ENCODE assay signal across 15 cellular contexts in the genomic region with DNA sequence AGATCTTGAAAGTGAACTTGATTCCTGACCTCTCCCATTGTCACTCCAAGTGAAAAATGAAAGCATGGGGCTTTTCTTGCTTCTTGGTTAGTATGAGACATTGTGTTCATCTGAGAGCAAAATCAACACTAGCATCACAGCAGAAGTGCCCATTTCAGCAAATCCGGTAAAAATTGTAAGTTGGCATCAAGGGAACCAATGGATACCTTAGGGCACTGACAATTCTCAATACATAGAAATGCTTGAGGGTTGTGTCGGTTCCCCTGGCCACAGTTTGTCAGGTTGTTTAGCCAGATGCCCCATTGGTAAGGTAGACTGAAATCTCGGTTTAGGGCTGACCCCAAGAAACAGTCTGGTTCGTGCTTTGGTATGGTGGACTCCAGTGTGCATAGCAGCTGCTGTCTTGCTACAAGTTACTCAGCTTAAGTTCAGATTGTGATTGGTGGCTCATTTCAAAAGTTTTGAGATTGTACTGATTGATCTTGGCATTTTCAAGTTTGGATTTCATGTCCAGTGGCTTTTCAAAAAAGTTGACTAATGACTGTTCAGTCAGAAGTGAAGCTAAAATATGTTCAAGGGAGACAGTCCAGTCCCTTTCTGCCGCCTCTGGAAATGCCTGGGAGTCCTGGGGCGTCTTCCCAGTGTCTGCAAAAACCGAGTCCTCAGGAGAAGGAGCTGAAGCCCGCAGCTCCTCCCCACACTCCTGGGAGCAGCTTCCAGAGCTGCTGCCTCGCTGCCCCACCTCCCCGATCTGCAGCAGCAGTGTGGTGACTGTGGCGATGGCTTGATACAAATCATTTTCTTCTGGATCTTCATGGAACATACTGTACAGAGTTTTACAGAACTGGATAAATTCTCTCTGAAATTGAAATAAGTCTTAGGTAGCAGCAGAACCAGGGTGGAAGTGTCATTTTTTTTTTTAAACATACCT. TPM values are rescaled to one million over a fixed set of nuclear protein-coding genes. Genes with fewer than 3 reads are reported as not detected.
DNase-seq lines count a peak whose midpoint lies in the region; ATAC-seq, FAIRE-seq and TF ChIP-seq lines count a peak whose summit lies in the region.
"Had no signal": no experiment of that assay in that cellular context is flagged by ENCODE, and none has a peak within 500 bp of the region (broad histone marks: within the 10 kb centered on the region; RNA-seq: fewer than 3 reads in every experiment).

No MANE protein-coding gene starts in this region.

- RAD21 ChIA-PET in GM12878 (lab: Charles Lee; ENCODE audit: unreplicated experiment) = no interaction called here

- BruUV-seq in GM12878 (replicated peaks; lab: Mats Ljungman, UMichigan) = TSS peak; percentile 61

- H3K4me3 Mint-ChIP-seq in activated naive CD4-positive, alpha-beta T cell treated with anti-CD3 and anti-CD28 coated beads for 36 hours = no peak overlapping the region
- H3K4me3 Mint-ChIP-seq: activated naive CD8-positive, alpha-beta T cell treated with anti-CD3 and anti-CD28 coated beads, Interleukin-2, amount 10 ng/mL, durations not matched to agents 7 days and 5 days had no signal

- POLR2A ChIA-PET in GM12878 (lab: Charles Lee) = interaction anchor here (1.1 to 1.3 kb wide), 2 partner anchors 297 to 299 kb away, joined by 3 read pairs; no protein-coding TSS in a partner anchor

- H3K27me3 Mint-ChIP-seq in activated naive CD4-positive, alpha-beta T cell treated with anti-CD3 and anti-CD28 coated beads for 36 hours (ENCODE audit: low read depth) = no peaks in the 10 kb centered on the region
- H3K27me3 Mint-ChIP-seq: activated naive CD8-positive, alpha-beta T cell treated with anti-CD3 and anti-CD28 coated beads, Interleukin-2, amount 10 ng/mL, durations not matched to agents 7 days and 5 days had no signal

- H4K20me1 ChIP-seq in GM12878 (ENCODE audit: control insufficient read depth, insufficient read depth) = peaks cover 4% of the 10 kb centered on the region

- no peak overlapping the region for H2AFZ ChIP-seq in GM12878 (ENCODE audit: control insufficient read depth, low read depth, low read length)
- H2AFZ ChIP-seq in parathyroid adenoma = no peak overlapping the region

- H3K4me2 ChIP-seq in GM12878 (ENCODE audit: control insufficient read depth, insufficient read depth) (peak overlapping the region; percentile 22), parathyroid adenoma (ENCODE audit: low read length) (no peak overlapping the region)

- peaks cover 25% of the 10 kb centered on the region for H3K4me1 ChIP-seq in GM12878 (ENCODE audit: control insufficient read depth, insufficient read depth, low read length)
- peaks cover 13% of the 10 kb centered on the region for H3K4me1 ChIP-seq in parathyroid adenoma
- no peaks in the 10 kb centered on the region for H3K4me1 ChIP-seq in colonic mucosa
- peaks cover 13% of the 10 kb centered on the region for H3K4me1 ChIP-seq in mucosa of descending colon (ENCODE audit: low read depth)
- H3K4me1 ChIP-seq: BE2C had no signal

- H3K27ac Mint-ChIP-seq in activated naive CD4-positive, alpha-beta T cell treated with anti-CD3 and anti-CD28 coated beads for 36 hours = peak overlapping the region; percentile 53
- H3K27ac Mint-ChIP-seq: activated naive CD8-positive, alpha-beta T cell treated with anti-CD3 and anti-CD28 coated beads, Interleukin-2, amount 10 ng/mL, durations not matched to agents 7 days and 5 days had no signal

- SMC1A ChIA-PET in GM12878 (lab: Charles Lee; ENCODE audit: uncharacterized antibody, unreplicated experiment) = interaction anchor here (1.3 to 1.6 kb wide), 2 partner anchors 143 to 397 kb away, joined by 3 to 4 read pairs; no protein-coding TSS in a partner anchor

- intact Hi-C loops in activated naive CD4-positive, alpha-beta T cell treated with anti-CD3 and anti-CD28 coated beads for 36 hours (cut with micrococcal nuclease) = no loop called here
- intact Hi-C loops in GM12878 (cut with micrococcal nuclease; ENCODE audit: unreplicated experiment) (no loop called here), colonic mucosa (cut with DNase I) (no loop called here), mucosa of descending colon (cut with DNase I, micrococcal nuclease) (no loop called here)

- TF ChIP-seq CTCF in GM12878 (IDR thresholded peaks at IDR 0.05 in 2 of 3, conservative IDR thresholded peaks at IDR 0.05 in 1 of 3; ENCODE audit: control insufficient read depth in 2 of 3, extremely low read depth in 1 of 3, insufficient read depth in 1 of 3, low read depth in 3 of 3, low read length in 3 of 3) (no peak), parathyroid adenoma (IDR thresholded peaks at IDR 0.05) (no peak), colonic mucosa (IDR thresholded peaks at IDR 0.05) (no peak), mucosa of descending colon (IDR thresholded peaks at IDR 0.05) (no peak)

- H3K27ac ChIP-seq in GM12878 (ENCODE audit: control insufficient read depth, insufficient read depth) (no peak overlapping the region), parathyroid adenoma (peak overlapping the region; percentile 42), colonic mucosa (no peak overlapping the region)

- no peak for DNase-seq in activated naive CD4-positive, alpha-beta T cell treated with anti-CD3 and anti-CD28 coated beads for 36 hours
- DNase-seq in activated naive CD4-positive, alpha-beta T cell treated with Interleukin-2 at 50 U/mL for 16 hours = no peak
- DNase-seq in LoVo (ENCODE audit: low spot score) (peak; percentile 15), GM12878 (ENCODE audit: low read depth, low spot score) (no peak), colonic mucosa (no peak), mucosa of descending colon (no peak)
- DNase-seq: activated naive CD8-positive, alpha-beta T cell treated with anti-CD3 and anti-CD28 coated beads, Interleukin-2, amount 10 ng/mL, durations not matched to agents 7 days and 5 days; BE2C; NCI-H69; stimulated activated CD4-positive, alpha-beta T cell treated with anti-CD3 and anti-CD28 coated beads, Interleukin-1b, Interleukin-23, amount 100 ng/mL, for 48 hours; substantia nigra; T1000 had no signal

- H3K79me2 ChIP-seq in GM12878 (ENCODE audit: control insufficient read depth, insufficient read depth, low read length) = peaks cover 45% of the 10 kb centered on the region
- no peaks in the 10 kb centered on the region for H3K79me2 ChIP-seq in parathyroid adenoma

- H3K9ac ChIP-seq in GM12878 (ENCODE audit: control insufficient read depth, insufficient read depth, low read length) (no peak overlapping the region), parathyroid adenoma (no peak overlapping the region), colonic mucosa (ENCODE audit: low read depth in 2 of 2, low read length in 2 of 2) (no peak overlapping the region)

- H3K4me1 Mint-ChIP-seq in activated naive CD4-positive, alpha-beta T cell treated with anti-CD3 and anti-CD28 coated beads for 36 hours (ENCODE audit: low read depth) = peaks cover 71% of the 10 kb centered on the region

- peak; percentile 47; the same call in 1 of the 2 replicates for TF ChIP-seq POLR2A in GM12878 (IDR thresholded peaks at IDR 0.05; ENCODE audit: low read depth, low read length)

- H3K4me3 ChIP-seq in GM12878 = no peak overlapping the region
- H3K4me3 ChIP-seq in parathyroid adenoma (ENCODE audit: low read depth, low read length) = no peak overlapping the region
- no peak overlapping the region for H3K4me3 ChIP-seq in colonic mucosa
- no peak overlapping the region for H3K4me3 ChIP-seq in mucosa of descending colon

- H3K27me3 ChIP-seq in GM12878 (replicated peaks in 1 of 2; ENCODE audit: control insufficient read depth in 2 of 2, insufficient read depth in 2 of 2, low read length in 1 of 2) (no peaks in the 10 kb centered on the region), parathyroid adenoma (ENCODE audit: control insufficient read depth, insufficient read depth, low read length) (no peaks in the 10 kb centered on the region), colonic mucosa (no peaks in the 10 kb centered on the region)
- H3K27me3 ChIP-seq: BE2C had no signal

- H3K36me3 ChIP-seq in GM12878 (ENCODE audit: control insufficient read depth in 2 of 2, insufficient read depth in 2 of 2, low read length in 1 of 2) = peaks cover 17 to 44% of the 10 kb centered on the region in 2 experiments
- H3K36me3 ChIP-seq in parathyroid adenoma (ENCODE audit: control insufficient read depth, insufficient read depth, low read length) = no peaks in the 10 kb centered on the region
- peaks cover 30% of the 10 kb centered on the region for H3K36me3 ChIP-seq in colonic mucosa
- peaks cover 16% of the 10 kb centered on the region for H3K36me3 ChIP-seq in mucosa of descending colon (ENCODE audit: low read depth)

- CTCF ChIA-PET in activated naive CD4-positive, alpha-beta T cell treated with anti-CD3 and anti-CD28 coated beads for 36 hours (lab: Charles Lee) = interaction anchor here (1.0 kb wide), 1 partner anchor 198 kb away, joined by 4 read pairs; no protein-coding TSS in a partner anchor
- CTCF ChIA-PET in GM12878 (lab: Yijun Ruan, JAX) = interaction anchor here (0.7 kb wide), 1 partner anchor 244 kb away, joined by 3 read pairs; no protein-coding TSS in a partner anchor

- H3K36me3 Mint-ChIP-seq in activated naive CD4-positive, alpha-beta T cell treated with anti-CD3 and anti-CD28 coated beads for 36 hours (ENCODE audit: low read depth) = peaks cover 68% of the 10 kb centered on the region

- H3K9me3 Mint-ChIP-seq in activated naive CD4-positive, alpha-beta T cell treated with anti-CD3 and anti-CD28 coated beads for 36 hours = no peaks in the 10 kb centered on the region
- H3K9me3 Mint-ChIP-seq: activated naive CD8-positive, alpha-beta T cell treated with anti-CD3 and anti-CD28 coated beads, Interleukin-2, amount 10 ng/mL, durations not matched to agents 7 days and 5 days had no signal

- FAIRE-seq in GM12878 (lab: Jason Lieb, UNC) = no peak
- FAIRE-seq: endometrium had no signal

- TF ChIP-seq EP300 in GM12878 (IDR thresholded peaks at IDR 0.05; ENCODE audit: borderline replicate concordance in 1 of 2, control insufficient read depth in 1 of 2, low read depth in 2 of 2, low read length in 2 of 2) = no peak

- peak; percentile 22 for ATAC-seq in GM12878
- ATAC-seq in mucosa of descending colon = no peak
- ATAC-seq in GM18502 (IDR thresholded peaks at IDR 0.05; ENCODE audit: poor library complexity, unreplicated experiment) = no peak

- 75% methylated on average over 11 of the region's 11 CpGs for WGBS in GM12878 (ENCODE audit: insufficient coverage, insufficient replicate concordance, low lambda C conversion rate, missing lambda C conversion rate)

- H3K9me3 ChIP-seq in GM12878 (replicated peaks; ENCODE audit: control insufficient read depth, insufficient read depth, low read length) (peaks cover 2% of the 10 kb centered on the region; the same call in 2 of the 3 replicates), parathyroid adenoma (ENCODE audit: control insufficient read depth, low read length) (no peaks in the 10 kb centered on the region), colonic mucosa (no peaks in the 10 kb centered on the region), mucosa of descending colon (no peaks in the 10 kb centered on the region)
- H3K9me3 ChIP-seq: BE2C had no signal

- TF ChIP-seq RAD21 in GM12878 (IDR thresholded peaks at IDR 0.05; ENCODE audit: insufficient read depth, low read depth, low read length) = no peak

- in situ Hi-C loops in GM12878 (cut with MboI) = no loop called here

RNA-seq across cellular contexts. Expression of gene RPL31, which starts 5.6 kb away (rescaled TPM):
- 1,000 to 10,000 TPM; 2,225 to 2,255 TPM for total RNA-seq in activated naive CD4-positive, alpha-beta T cell treated with anti-CD3 and anti-CD28 coated beads for 36 hours
- 506 and 558 TPM in 2 replicates for total RNA-seq in GM12878 (2013; cell fraction: nucleolus; rRNA removed)
- total RNA-seq in GM12878 (2014; rRNA removed) (1,643 and 1,672 TPM in 2 replicates), GM12878 (2014; rRNA removed; fragmentation: Illumina TruSeq; extraction: Trizol) (2,010 and 2,119 TPM in 2 replicates), GM12878 (2021) (1,730 and 1,880 TPM in 2 replicates), colonic mucosa (1,000 to 10,000 TPM; 1,042 to 1,184 TPM), mucosa of descending colon (1,000 to 10,000 TPM in 2 of 3 donors, 100 to 1,000 TPM in 1; 933 to 1,008 (median 1,005) TPM)
- 4,017 TPM for polyA plus RNA-seq in GM12878 (2011; ENCODE audit: low read depth)
- polyA plus RNA-seq in GM12878 (2011; rRNA removed) (2,588 and 2,966 TPM in 2 replicates), GM12878 (2014; fragmentation: Illumina TruSeq; extraction: Trizol) (2,219 and 2,318 TPM in 2 replicates), GM12878 (2014; fragmentation: Nextera tagmentation; extraction: Ambion mirVana) (1,000 to 10,000 TPM; 5,836 to 8,551 TPM), GM12878 (2014; rRNA removed) (2,664 and 2,752 TPM in 2 replicates), GM12878 (2016; fragmentation: Nextera tagmentation; extraction: Ambion mirVana) (1,000 to 10,000 TPM; 2,013 to 2,197 TPM)
- 1,434 and 1,651 TPM in 2 replicates for polyA plus RNA-seq in GM12878 (2011; cell fraction: cytosol; rRNA removed)
- polyA plus RNA-seq in GM12878 (2011; cell fraction: nucleus; rRNA removed) = 583 and 722 TPM in 2 replicates
- 7,976 and 8,679 TPM in 2 replicates for polyA plus RNA-seq in GM12878 (2012)
- 294 and 425 TPM in 2 replicates for polyA minus RNA-seq in GM12878 (2011; rRNA and poly(A)+ RNA removed)
- 148 and 188 TPM in 2 replicates for polyA minus RNA-seq in GM12878 (2011; cell fraction: cytosol; rRNA and poly(A)+ RNA removed)
- polyA minus RNA-seq in GM12878 (2011; cell fraction: nucleus; rRNA and poly(A)+ RNA removed) = 104 and 147 TPM in 2 replicates
